In the genomic region with DNA sequence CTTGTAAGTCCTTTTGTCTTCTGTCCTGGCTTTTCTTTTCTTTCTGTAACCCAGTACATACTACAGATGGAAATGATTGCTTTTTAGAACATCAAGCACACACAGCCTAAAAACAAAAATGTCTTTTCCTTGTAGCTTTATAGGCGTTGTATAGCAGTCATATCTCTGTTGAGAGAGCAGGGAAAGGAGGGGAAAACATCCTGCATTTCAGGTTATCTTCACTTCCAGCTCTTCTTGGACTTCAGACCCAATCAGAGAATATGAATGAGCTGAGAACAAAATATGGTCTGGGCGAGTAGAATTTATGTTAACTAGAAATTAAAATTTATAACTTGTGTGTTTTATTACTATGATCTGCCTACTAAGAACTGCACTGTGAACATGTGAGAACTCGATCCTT, we compare ENCODE assay signal across 20 cellular contexts.
"Had no signal": no experiment of that assay in that cellular context is flagged by ENCODE, and none has a peak within 500 bp of the region (broad histone marks: within the 10 kb centered on the region; RNA-seq: fewer than 3 reads in every experiment).

No MANE protein-coding gene starts in this region.

- H3K4me3 Mint-ChIP-seq: activated CD4-positive, alpha-beta T cell treated with anti-CD3 and anti-CD28 coated beads for 36 hours; activated naive CD8-positive, alpha-beta T cell treated with anti-CD3 and anti-CD28 coated beads, Interleukin-2, amount 50 U/mL, for 24 hours; brain; naive thymus-derived CD4-positive, alpha-beta T cell had no signal

- H3K9me3 Mint-ChIP-seq: activated T-helper 2 cell treated with anti-CD3 and anti-CD28 coated beads, Interferon-gamma antibody, Interleukin-2, Interleukin-4, amounts not matched to agents 10 μg/mL and 5 μg/mL and 100 μg/mL, durations not matched to agents 14 hours and 24 hours and 36 hours had no signal

- H3K36me3 ChIP-seq: gastrocnemius medialis, ovary, uterus had no signal

- H3K4me3 ChIP-seq: gastrocnemius medialis, heart left ventricle, ovary, tibial nerve, uterus had no signal

- ATAC-seq: activated CD4-positive, alpha-beta T cell treated with anti-CD3 and anti-CD28 coated beads for 36 hours; activated naive CD8-positive, alpha-beta T cell treated with anti-CD3 and anti-CD28 coated beads, Interleukin-2, amount 50 U/mL, for 24 hours; esophagus mucosa; gastrocnemius medialis; heart left ventricle; left ventricle myocardium superior; naive thymus-derived CD4-positive, alpha-beta T cell had no signal

- H3K4me1 ChIP-seq: heart left ventricle, tibial nerve, uterus had no signal

- H3K9me3 ChIP-seq: gastrocnemius medialis, ovary, tibial nerve, uterus had no signal

- H3K27me3 Mint-ChIP-seq: activated CD4-positive, alpha-beta T cell treated with anti-CD3 and anti-CD28 coated beads for 36 hours; activated naive CD8-positive, alpha-beta T cell treated with anti-CD3 and anti-CD28 coated beads, Interleukin-2, amount 50 U/mL, for 24 hours; brain; naive thymus-derived CD4-positive, alpha-beta T cell had no signal

- H3K27ac Mint-ChIP-seq: activated CD4-positive, alpha-beta T cell treated with anti-CD3 and anti-CD28 coated beads for 36 hours; activated naive CD8-positive, alpha-beta T cell treated with anti-CD3 and anti-CD28 coated beads, Interleukin-2, amount 50 U/mL, for 24 hours; activated T-helper 2 cell treated with anti-CD3 and anti-CD28 coated beads, Interferon-gamma antibody, Interleukin-2, Interleukin-4, amounts not matched to agents 10 μg/mL and 5 μg/mL and 100 μg/mL, durations not matched to agents 14 hours and 24 hours and 36 hours had no signal

- H3K27me3 ChIP-seq: gastrocnemius medialis, heart left ventricle, ovary, tibial nerve, uterus had no signal

- H3K27ac ChIP-seq: gastrocnemius medialis, heart left ventricle, ovary, tibial nerve, uterus, WERI-Rb-1 had no signal

- DNase-seq: activated CD4-positive, alpha-beta T cell treated with anti-CD3 and anti-CD28 coated beads for 36 hours; activated CD4-positive, alpha-beta T cell treated with anti-CD3 and anti-CD28 coated beads, Interleukin-2, amount 50 U/mL, for 48 hours; activated naive CD4-positive, alpha-beta T cell treated with Interleukin-2 at 50 U/mL for 16 hours; activated naive CD8-positive, alpha-beta T cell treated with anti-CD3 and anti-CD28 coated beads, Interleukin-2, amount 50 U/mL, for 24 hours; activated T-cell treated with anti-CD3 and anti-CD28 coated beads for 4 hours; anterior cingulate cortex; effector CD8-positive, alpha-beta T cell; gastrocnemius medialis; heart left ventricle; left ventricle myocardium superior; naive thymus-derived CD4-positive, alpha-beta T cell; ovary; stimulated activated naive CD4-positive, alpha-beta T cell; SW 1271; uterus; WERI-Rb-1 had no signal

- H3K4me1 Mint-ChIP-seq: activated CD4-positive, alpha-beta T cell treated with anti-CD3 and anti-CD28 coated beads for 36 hours; brain had no signal
